ENCODE assay signal across 1 cellular context in the genomic region with DNA sequence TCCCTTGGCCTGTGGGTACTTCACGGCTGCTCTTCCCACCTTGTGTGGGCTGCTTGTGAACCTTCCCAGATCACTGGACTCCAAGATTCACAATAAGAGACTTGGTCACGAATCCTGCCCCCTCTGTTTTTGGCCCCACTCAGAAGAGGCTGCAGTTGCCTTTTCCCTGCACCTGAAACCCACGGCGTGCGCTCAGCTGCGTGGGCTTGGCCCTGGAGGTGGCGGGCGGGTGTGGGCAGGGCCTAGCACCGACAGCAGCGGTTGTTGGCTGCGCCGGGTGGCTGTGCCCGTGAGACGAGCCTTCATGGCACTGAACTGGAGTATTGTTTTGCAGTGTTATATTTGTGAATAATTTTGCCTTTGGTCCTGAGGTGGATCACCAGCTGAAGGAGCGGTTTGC.
TF ChIP-seq lines count a peak whose summit lies in the region.

No MANE protein-coding gene starts in this region.

TF ChIP-seq in GM23338, 12 proteins besides CTCF, POLR2A, EP300 and RAD21 (continued from another document):
- TF ChIP-seq, protein P1, sequence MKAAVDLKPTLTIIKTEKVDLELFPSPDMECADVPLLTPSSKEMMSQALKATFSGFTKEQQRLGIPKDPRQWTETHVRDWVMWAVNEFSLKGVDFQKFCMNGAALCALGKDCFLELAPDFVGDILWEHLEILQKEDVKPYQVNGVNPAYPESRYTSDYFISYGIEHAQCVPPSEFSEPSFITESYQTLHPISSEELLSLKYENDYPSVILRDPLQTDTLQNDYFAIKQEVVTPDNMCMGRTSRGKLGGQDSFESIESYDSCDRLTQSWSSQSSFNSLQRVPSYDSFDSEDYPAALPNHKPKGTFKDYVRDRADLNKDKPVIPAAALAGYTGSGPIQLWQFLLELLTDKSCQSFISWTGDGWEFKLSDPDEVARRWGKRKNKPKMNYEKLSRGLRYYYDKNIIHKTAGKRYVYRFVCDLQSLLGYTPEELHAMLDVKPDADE (IDR thresholded peaks at IDR 0.05): no peak
- no peak for TF ChIP-seq CREB1 (CRISPR knock-in tag; IDR thresholded peaks at IDR 0.05; ENCODE audit: low read depth)
- TF ChIP-seq, protein P2, sequence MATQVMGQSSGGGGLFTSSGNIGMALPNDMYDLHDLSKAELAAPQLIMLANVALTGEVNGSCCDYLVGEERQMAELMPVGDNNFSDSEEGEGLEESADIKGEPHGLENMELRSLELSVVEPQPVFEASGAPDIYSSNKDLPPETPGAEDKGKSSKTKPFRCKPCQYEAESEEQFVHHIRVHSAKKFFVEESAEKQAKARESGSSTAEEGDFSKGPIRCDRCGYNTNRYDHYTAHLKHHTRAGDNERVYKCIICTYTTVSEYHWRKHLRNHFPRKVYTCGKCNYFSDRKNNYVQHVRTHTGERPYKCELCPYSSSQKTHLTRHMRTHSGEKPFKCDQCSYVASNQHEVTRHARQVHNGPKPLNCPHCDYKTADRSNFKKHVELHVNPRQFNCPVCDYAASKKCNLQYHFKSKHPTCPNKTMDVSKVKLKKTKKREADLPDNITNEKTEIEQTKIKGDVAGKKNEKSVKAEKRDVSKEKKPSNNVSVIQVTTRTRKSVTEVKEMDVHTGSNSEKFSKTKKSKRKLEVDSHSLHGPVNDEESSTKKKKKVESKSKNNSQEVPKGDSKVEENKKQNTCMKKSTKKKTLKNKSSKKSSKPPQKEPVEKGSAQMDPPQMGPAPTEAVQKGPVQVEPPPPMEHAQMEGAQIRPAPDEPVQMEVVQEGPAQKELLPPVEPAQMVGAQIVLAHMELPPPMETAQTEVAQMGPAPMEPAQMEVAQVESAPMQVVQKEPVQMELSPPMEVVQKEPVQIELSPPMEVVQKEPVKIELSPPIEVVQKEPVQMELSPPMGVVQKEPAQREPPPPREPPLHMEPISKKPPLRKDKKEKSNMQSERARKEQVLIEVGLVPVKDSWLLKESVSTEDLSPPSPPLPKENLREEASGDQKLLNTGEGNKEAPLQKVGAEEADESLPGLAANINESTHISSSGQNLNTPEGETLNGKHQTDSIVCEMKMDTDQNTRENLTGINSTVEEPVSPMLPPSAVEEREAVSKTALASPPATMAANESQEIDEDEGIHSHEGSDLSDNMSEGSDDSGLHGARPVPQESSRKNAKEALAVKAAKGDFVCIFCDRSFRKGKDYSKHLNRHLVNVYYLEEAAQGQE (IDR thresholded peaks at IDR 0.05; ENCODE audit: unreplicated experiment): no peak
- TF ChIP-seq EZH2 (IDR thresholded peaks at IDR 0.05; ENCODE audit: low read depth, unreplicated experiment): no peak
- no peak for TF ChIP-seq ZNF114 (CRISPR knock-in tag; IDR thresholded peaks at IDR 0.05)
- TF ChIP-seq EZH2phosphoT487 (IDR thresholded peaks at IDR 0.05; ENCODE audit: unreplicated experiment): no peak
- no peak for TF ChIP-seq ZNF331 (CRISPR knock-in tag; IDR thresholded peaks at IDR 0.05; ENCODE audit: low read depth)
